ENCODE assay signal across 17 cellular contexts in the genomic region with DNA sequence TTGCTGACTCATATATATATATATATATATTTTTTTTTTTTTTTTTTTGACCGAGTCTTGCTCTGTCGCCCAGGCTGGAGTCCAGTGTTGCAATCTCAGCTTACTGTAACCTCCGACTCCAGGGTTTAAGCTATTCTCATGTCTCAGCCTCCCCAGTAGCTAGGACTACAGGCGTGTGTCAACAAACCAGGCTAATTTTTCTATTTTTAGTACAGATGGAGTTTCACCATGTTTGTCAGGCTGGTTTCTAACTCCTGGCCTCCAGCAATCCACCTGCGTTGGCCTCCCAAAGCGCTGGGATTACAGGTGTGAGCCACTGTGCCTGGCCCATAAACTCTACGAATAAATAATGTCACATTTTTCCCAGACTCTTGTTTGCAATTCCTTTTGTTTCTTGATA. TPM values are rescaled to one million over a fixed set of nuclear protein-coding genes. Genes with fewer than 3 reads are reported as not detected.
DNase-seq lines count a peak whose midpoint lies in the region; ATAC-seq, FAIRE-seq and TF ChIP-seq lines count a peak whose summit lies in the region.
"Had no signal": no experiment of that assay in that cellular context is flagged by ENCODE, and none has a peak within 500 bp of the region (broad histone marks: within the 10 kb centered on the region; RNA-seq: fewer than 3 reads in every experiment).

No MANE protein-coding gene starts in this region.

- no peaks in the 10 kb centered on the region for H3K9me3 Mint-ChIP-seq in astrocyte (ENCODE audit: unreplicated experiment)
- H3K9me3 Mint-ChIP-seq in naive thymus-derived CD8-positive, alpha-beta T cell = peaks cover 0 to 2% (median 0%) of the 10 kb centered on the region in 9 donors
- H3K9me3 Mint-ChIP-seq in mesothelial cell of epicardium = no peaks in the 10 kb centered on the region
- H3K9me3 Mint-ChIP-seq: activated naive CD8-positive, alpha-beta T cell treated with anti-CD3 and anti-CD28 coated beads, Interleukin-2, amount 10 ng/mL, durations not matched to agents 7 days and 5 days had no signal

- FAIRE-seq in astrocyte (lab: Jason Lieb, UNC) = no peak
- FAIRE-seq: D721Med had no signal

- peak; percentile 17 for DNase-seq in SIG-M5 treated with dmso at 0.1 percent for 504 hours (lab: John Stamatoyannopoulos, UW; ENCODE audit: unreplicated experiment)
- no peak for DNase-seq in SIG-M5 (lab: John Stamatoyannopoulos, UW)
- peak; percentile 61 for DNase-seq in astrocyte (ENCODE audit: low read depth)
- DNase-seq in iris pigment epithelial cell (ENCODE audit: low read depth) = peak; percentile 98
- DNase-seq in naive thymus-derived CD8-positive, alpha-beta T cell = no peak
- no peak for DNase-seq in NOMO-1 treated with dmso at 0.1 percent for 144 hours (lab: John Stamatoyannopoulos, UW; ENCODE audit: unreplicated experiment)
- DNase-seq in mesothelial cell of epicardium (ENCODE audit: low spot score in 2 of 2, unreplicated experiment in 2 of 2) = no peak
- DNase-seq in Ammon's horn (ENCODE audit: low spot score) = no peak
- DNase-seq: activated naive CD8-positive, alpha-beta T cell treated with anti-CD3 and anti-CD28 coated beads, Interleukin-2, amount 10 ng/mL, durations not matched to agents 7 days and 5 days; dermis blood vessel endothelial cell; Kasumi-1; left ventricle myocardium inferior; NCI-H446 treated with DMSO at 0.1 percent for 48 hours; stimulated activated CD4-positive, alpha-beta T cell treated with anti-CD3 and anti-CD28 coated beads, Interleukin-12 subunit alpha, Interleukin-12 subunit beta, amount 100 ng/mL, for 4 hours; thyroid gland had no signal

- peaks cover 2% of the 10 kb centered on the region for H3K27me3 Mint-ChIP-seq in astrocyte (ENCODE audit: low read depth, unreplicated experiment)
- H3K27me3 Mint-ChIP-seq in naive thymus-derived CD8-positive, alpha-beta T cell = peaks cover 0 to 72% (median 22%) of the 10 kb centered on the region in 5 donors
- no peaks in the 10 kb centered on the region for H3K27me3 Mint-ChIP-seq in mesothelial cell of epicardium (ENCODE audit: low read depth)

- no peak overlapping the region for H3K9ac ChIP-seq in astrocyte (ENCODE audit: low read length)

- no peaks in the 10 kb centered on the region for H3K9me3 ChIP-seq in astrocyte (ENCODE audit: insufficient read depth, low read depth, low read length)
- H3K9me3 ChIP-seq: left ventricle myocardium inferior, thyroid gland had no signal

- no peaks in the 10 kb centered on the region for H3K27me3 ChIP-seq in astrocyte (ENCODE audit: insufficient read depth, low read length)
- H3K27me3 ChIP-seq: thyroid gland had no signal

- POLR2A ChIA-PET in naive thymus-derived CD8-positive, alpha-beta T cell (lab: Charles Lee) = no interaction called here

- H3K79me2 ChIP-seq in astrocyte (ENCODE audit: insufficient read depth, low read length) = peaks cover 62% of the 10 kb centered on the region

- H3K4me1 Mint-ChIP-seq in astrocyte (ENCODE audit: low read depth, unreplicated experiment) (peaks cover 47% of the 10 kb centered on the region), mesothelial cell of epicardium (peaks cover 40% of the 10 kb centered on the region)
- peaks cover 0 to 10% (median 5%) of the 10 kb centered on the region in 4 donors for H3K4me1 Mint-ChIP-seq in naive thymus-derived CD8-positive, alpha-beta T cell

- H3K4me3 ChIP-seq in astrocyte (ENCODE audit: insufficient read depth, low read depth, low read length) = no peak overlapping the region
- H3K4me3 ChIP-seq: left ventricle myocardium inferior, thyroid gland had no signal

- no peak for ATAC-seq in naive thymus-derived CD8-positive, alpha-beta T cell

- no peak overlapping the region for H3K4me3 Mint-ChIP-seq in astrocyte (ENCODE audit: unreplicated experiment)
- H3K4me3 Mint-ChIP-seq in naive thymus-derived CD8-positive, alpha-beta T cell = no peak overlapping the region
- H3K4me3 Mint-ChIP-seq in mesothelial cell of epicardium = no peak overlapping the region
- H3K4me3 Mint-ChIP-seq: activated naive CD8-positive, alpha-beta T cell treated with anti-CD3 and anti-CD28 coated beads, Interleukin-2, amount 10 ng/mL, durations not matched to agents 7 days and 5 days had no signal

- H3K4me1 ChIP-seq in astrocyte (ENCODE audit: insufficient read depth, low read length) = peaks cover 45% of the 10 kb centered on the region

- no peaks in the 10 kb centered on the region for H3K36me3 ChIP-seq in astrocyte (ENCODE audit: insufficient read depth, low read length)
- H3K36me3 ChIP-seq: left ventricle myocardium inferior, thyroid gland had no signal

- H3K4me2 ChIP-seq in astrocyte (ENCODE audit: low read length) = peak overlapping the region; percentile 52

- no peak overlapping the region for H2AFZ ChIP-seq in astrocyte (ENCODE audit: low read depth, low read length)

- no peak for TF ChIP-seq CTCF in astrocyte (IDR thresholded peaks at IDR 0.05; ENCODE audit: insufficient read depth, low read depth, low read length)
- TF ChIP-seq CTCF in mesothelial cell of epicardium (IDR thresholded peaks at IDR 0.05; ENCODE audit: unreplicated experiment) = no peak

- peaks cover 8% of the 10 kb centered on the region for H4K20me1 ChIP-seq in astrocyte (ENCODE audit: insufficient read depth, low read length)

- H3K27ac Mint-ChIP-seq in astrocyte (ENCODE audit: unreplicated experiment) (no peak overlapping the region), mesothelial cell of epicardium (no peak overlapping the region)
- no peak overlapping the region for H3K27ac Mint-ChIP-seq in naive thymus-derived CD8-positive, alpha-beta T cell
- H3K27ac Mint-ChIP-seq: activated naive CD8-positive, alpha-beta T cell treated with anti-CD3 and anti-CD28 coated beads, Interleukin-2, amount 10 ng/mL, durations not matched to agents 7 days and 5 days had no signal

- H3K27ac ChIP-seq in astrocyte (ENCODE audit: low read depth, low read length) = peak overlapping the region; percentile 42
- H3K27ac ChIP-seq: left ventricle myocardium inferior had no signal

- H3K36me3 Mint-ChIP-seq in astrocyte (ENCODE audit: low read depth, unreplicated experiment) = no peaks in the 10 kb centered on the region
- no peaks in the 10 kb centered on the region for H3K36me3 Mint-ChIP-seq in naive thymus-derived CD8-positive, alpha-beta T cell
- no peaks in the 10 kb centered on the region for H3K36me3 Mint-ChIP-seq in mesothelial cell of epicardium
- H3K36me3 Mint-ChIP-seq: activated naive CD8-positive, alpha-beta T cell treated with anti-CD3 and anti-CD28 coated beads, Interleukin-2, amount 10 ng/mL, durations not matched to agents 7 days and 5 days had no signal

RNA-seq across cellular contexts. Expression of a gene that starts 4.8 kb away (rescaled TPM):
- total RNA-seq in astrocyte = 24.2 and 26.2 TPM in 2 replicates
- total RNA-seq in naive thymus-derived CD8-positive, alpha-beta T cell = 1 to 10 TPM; 1.4 to 1.8 TPM
- under 1 TPM; 0.33 to 0.43 (median 0.37) TPM for polyA plus RNA-seq in naive thymus-derived CD8-positive, alpha-beta T cell
- total RNA-seq in mesothelial cell of epicardium = 17.2 to 17.9 TPM (median 17.8 TPM) in 3 replicates

RNA-seq across cellular contexts. Expression of a gene that starts 38.5 kb away (rescaled TPM):
- total RNA-seq in astrocyte (not detected in 2 replicates), mesothelial cell of epicardium (not detected in 3 replicates)
- not detected for total RNA-seq in naive thymus-derived CD8-positive, alpha-beta T cell
- not detected for polyA plus RNA-seq in naive thymus-derived CD8-positive, alpha-beta T cell
- total RNA-seq: activated naive CD8-positive, alpha-beta T cell treated with anti-CD3 and anti-CD28 coated beads, Interleukin-2, amount 10 ng/mL, durations not matched to agents 7 days and 5 days; dermis blood vessel endothelial cell had no signal
- polyA plus RNA-seq: neural cell had no signal

Comparison
In these comparisons a context has a peak if more than half of its experiments do, and no peak if none do; other contexts are left out.
1. DNase-seq: peak in SIG-M5 treated with dmso at 0.1 percent for 504 hours (single experiment), astrocyte (single experiment) and iris pigment epithelial cell (single experiment); none in SIG-M5 (single experiment), naive thymus-derived CD8-positive, alpha-beta T cell (0 of 10), NOMO-1 treated with dmso at 0.1 percent for 144 hours (single experiment), mesothelial cell of epicardium (0 of 2) and Ammon's horn (single experiment).